In the genomic region with DNA sequence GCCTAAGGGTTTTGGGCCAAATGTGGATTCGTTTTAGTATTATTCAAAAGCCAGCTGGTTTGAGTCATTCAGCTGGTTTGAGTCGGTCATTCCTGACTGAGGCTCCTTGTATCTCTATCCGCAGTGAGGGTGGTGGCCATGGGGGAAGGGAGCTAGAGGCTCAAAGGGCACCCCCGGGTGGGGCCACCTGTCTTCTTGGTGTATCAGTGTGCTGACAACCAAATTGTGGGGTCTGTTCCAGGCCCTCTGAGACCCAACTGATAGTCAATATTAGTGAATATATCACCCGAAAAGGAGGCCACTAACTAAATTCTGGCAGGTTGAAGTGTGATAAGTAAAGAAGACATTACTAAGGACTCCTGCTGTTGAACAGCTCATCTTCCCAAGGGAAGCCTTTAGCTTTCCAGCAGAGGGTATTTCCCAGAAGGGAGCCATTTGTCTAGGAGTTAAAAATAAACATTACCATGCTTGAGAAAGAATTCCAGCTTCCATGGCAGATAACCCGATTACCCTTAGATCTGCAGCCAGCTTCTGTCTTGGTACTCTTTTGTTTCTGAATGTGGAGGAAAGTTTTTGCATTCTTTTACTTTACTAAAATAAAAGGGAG, we compare ENCODE assay signal across 8 cellular contexts. TPM values are rescaled to one million over a fixed set of nuclear protein-coding genes. Genes with fewer than 3 reads are reported as not detected.
A peak's percentile ranks its signal among the peaks of the same experiment; 100 is the strongest.
DNase-seq lines count a peak whose midpoint lies in the region; ATAC-seq and TF ChIP-seq lines count a peak whose summit lies in the region.

No MANE protein-coding gene starts in this region.

- H3K4me3 Mint-ChIP-seq in MCF 10A (ENCODE audit: unreplicated experiment) = no peak overlapping the region

- no peak for TF ChIP-seq POLR2A in uterus (IDR thresholded peaks at IDR 0.05)

- H3K4me1 Mint-ChIP-seq in MCF 10A (ENCODE audit: insufficient read depth, unreplicated experiment) = no peaks in the 10 kb centered on the region

- H3K27ac ChIP-seq in mammary epithelial cell (ENCODE audit: insufficient read depth, low read depth, low read length) (no peak overlapping the region), uterus (peak overlapping the region; percentile 61 to 64)

- H3K9me3 ChIP-seq in mammary epithelial cell (replicated peaks; ENCODE audit: insufficient read depth, low read length) (peaks cover 10% of the 10 kb centered on the region), uterus (no peaks in the 10 kb centered on the region)

- H3K9ac ChIP-seq in mammary epithelial cell (ENCODE audit: insufficient read depth, low read length) = no peak overlapping the region

- H3K36me3 ChIP-seq in mammary epithelial cell (ENCODE audit: insufficient read depth, low read length) = no peaks in the 10 kb centered on the region
- no peaks in the 10 kb centered on the region for H3K36me3 ChIP-seq in uterus

- TF ChIP-seq CTCF in MCF 10A (IDR thresholded peaks at IDR 0.05; ENCODE audit: unreplicated experiment) (no peak), mammary epithelial cell (conservative IDR thresholded peaks at IDR 0.05 in 1 of 2, IDR thresholded peaks at IDR 0.05 in 1 of 2; ENCODE audit: extremely low read depth in 1 of 2, insufficient read depth in 1 of 2, low read depth in 1 of 2, low read length in 2 of 2) (no peak), uterus (IDR thresholded peaks at IDR 0.05) (no peak), GM13976 (IDR thresholded peaks at IDR 0.05; ENCODE audit: borderline replicate concordance, control extremely low read depth, extremely low read depth, insufficient read depth, missing control alignments) (no peak)

- H3K79me2 ChIP-seq in mammary epithelial cell (ENCODE audit: insufficient read depth, low read length) = no peaks in the 10 kb centered on the region

- no peaks in the 10 kb centered on the region for H3K36me3 Mint-ChIP-seq in MCF 10A (ENCODE audit: insufficient read depth, unreplicated experiment)

- H3K27me3 ChIP-seq in mammary epithelial cell (ENCODE audit: insufficient read depth, low read length) (no peaks in the 10 kb centered on the region), uterus (no peaks in the 10 kb centered on the region)

- intact Hi-C loops in MCF 10A (cut with micrococcal nuclease) (no loop called here), mammary epithelial cell (cut with micrococcal nuclease) (no loop called here), uterus (cut with DNase I; ENCODE audit: low total_unique reads) (no loop called here)

- no peaks in the 10 kb centered on the region for H4K20me1 ChIP-seq in mammary epithelial cell (ENCODE audit: insufficient read depth, low read length)

- no peak overlapping the region for H2AFZ ChIP-seq in mammary epithelial cell (ENCODE audit: low read depth, low read length)

- H3K4me3 ChIP-seq in mammary epithelial cell (replicated peaks in 1 of 3; ENCODE audit: insufficient read depth in 1 of 3, low read depth in 2 of 3, low read length in 3 of 3) (no peak overlapping the region), uterus (no peak overlapping the region)

- no peaks in the 10 kb centered on the region for H3K27me3 Mint-ChIP-seq in MCF 10A (ENCODE audit: insufficient read depth, unreplicated experiment)

- CTCF ChIA-PET in MCF 10A (lab: Yijun Ruan, JAX) (no interaction called here), mammary epithelial cell (lab: Charles Lee; ENCODE audit: low non-redundant PET) (no interaction called here)

- POLR2A ChIA-PET in MCF 10A (lab: Yijun Ruan, JAX) = no interaction called here

- H3K9me3 Mint-ChIP-seq in MCF 10A (ENCODE audit: unreplicated experiment) = peaks cover 11% of the 10 kb centered on the region

- DNase-seq in MCF 10A (ENCODE audit: unreplicated experiment) (peak; percentile 13), mammary epithelial cell (no peak), amniotic epithelial cell (ENCODE audit: low read depth) (peak; percentile 72), kidney glomerular epithelial cell (lab: John Stamatoyannopoulos, UW) (peak; percentile 39), uterus (peak in 1 of 2 donors; percentile 15), GDM1 (lab: John Stamatoyannopoulos, UW) (no peak), GM13976 (ENCODE audit: low spot score) (no peak)

- no peak overlapping the region for H3K4me2 ChIP-seq in mammary epithelial cell (ENCODE audit: insufficient read depth, low read depth, low read length)

- BruUV-seq in MCF 10A (replicated peaks; lab: Mats Ljungman, UMichigan) (no TSS peak), mammary epithelial cell (replicated peaks; lab: Mats Ljungman, UMichigan) (no TSS peak)

- H3K4me1 ChIP-seq in mammary epithelial cell (ENCODE audit: insufficient read depth, low read length) (no peaks in the 10 kb centered on the region), uterus (no peaks in the 10 kb centered on the region)

- dilution Hi-C loops in mammary epithelial cell (cut with HindIII; ENCODE audit: low sequenced_read_pairs) = no loop called here

- in situ Hi-C loops in mammary epithelial cell (cut with MboI; ENCODE audit: low sequenced_read_pairs in 2 of 2) (no loop called here), GM13976 (cut with MboI; ENCODE audit: low sequenced_read_pairs, unreplicated experiment) (no loop called here)

- WGBS in mammary epithelial cell (ENCODE audit: low coverage, missing lambda C conversion rate) = 54% methylated on average over 6 of the region's 6 CpGs

- no peak for ATAC-seq in esophagus mucosa

- H3K27ac Mint-ChIP-seq in MCF 10A (ENCODE audit: low read depth, unreplicated experiment) = no peak overlapping the region

RNA-seq across cellular contexts. Expression of a gene that starts 29.9 kb away (rescaled TPM):
- total RNA-seq in MCF 10A (2022) (50.1 and 66.3 TPM in 2 replicates), mammary epithelial cell (10 to 100 TPM; 30.0 to 39.8 TPM), uterus (10 to 100 TPM; 44.6 to 76.3 (median 49.1) TPM), esophagus mucosa (25.2 TPM)
- polyA plus RNA-seq in mammary epithelial cell = 28.3 TPM
- 35.9 TPM for polyA minus RNA-seq in mammary epithelial cell

RNA-seq across cellular contexts. Expression of a gene that starts 43.9 kb away (rescaled TPM):
- 0.16 TPM in 1 of 2 replicates, not detected in the other for total RNA-seq in MCF 10A (2022)
- under 1 TPM; 0.07 to 0.17 TPM for total RNA-seq in mammary epithelial cell
- 0.07 TPM for polyA plus RNA-seq in mammary epithelial cell
- polyA minus RNA-seq in mammary epithelial cell = not detected
- 1 to 10 TPM in 2 of 4 donors, under 1 TPM in 1, not detected in 1; 0.51 to 7.7 (median 4.2) TPM for total RNA-seq in uterus
- 0.28 TPM for total RNA-seq in esophagus mucosa

Comparison
In these comparisons a context has a peak if more than half of its experiments do, and no peak if none do; other contexts are left out.
1. DNase-seq: peak in MCF 10A (single experiment), amniotic epithelial cell (single experiment) and kidney glomerular epithelial cell (single experiment); none in mammary epithelial cell (single experiment), GDM1 (single experiment) and GM13976 (single experiment).